In genomic region chr13:23175920-23176319, GRCh38 we compare ENCODE assay signal across 16 cellular contexts. TPM values are rescaled to one million over a fixed set of nuclear protein-coding genes. Genes with fewer than 3 reads are reported as not detected.
A peak's percentile ranks its signal among the peaks of the same experiment; 100 is the strongest.
DNase-seq lines count a peak whose midpoint lies in the region; ATAC-seq and TF ChIP-seq lines count a peak whose summit lies in the region.
"Had no signal": no experiment of that assay in that cellular context is flagged by ENCODE, and none has a peak within 500 bp of the region (broad histone marks: within the 10 kb centered on the region; RNA-seq: fewer than 3 reads in every experiment).

No MANE protein-coding gene starts in this region.

- H3F3A ChIP-seq in PC-3 (ENCODE audit: low read length, unreplicated experiment) = no peaks in the 10 kb centered on the region

- POLR2A ChIA-PET in activated CD8-positive, alpha-beta T cell treated with anti-CD3 and anti-CD28 coated beads for 36 hours (lab: Charles Lee) = no interaction called here
- POLR2A ChIA-PET in activated CD8-positive, alpha-beta T cell treated with anti-CD3 and anti-CD28 coated beads, Interleukin-2, amount 10 ng/mL, durations not matched to agents 7 days and 5 days (lab: Charles Lee) = no interaction called here
- POLR2A ChIA-PET in PC-3 (lab: Charles Lee; ENCODE audit: unreplicated experiment) = no interaction called here

- no peaks in the 10 kb centered on the region for H4K20me1 ChIP-seq in PC-3 (ENCODE audit: low read length)
- H4K20me1 ChIP-seq: BLaER1 had no signal

- CTCF ChIA-PET in activated CD8-positive, alpha-beta T cell treated with anti-CD3 and anti-CD28 coated beads for 36 hours (lab: Charles Lee) = no interaction called here
- CTCF ChIA-PET in activated CD8-positive, alpha-beta T cell treated with anti-CD3 and anti-CD28 coated beads, Interleukin-2, amount 10 ng/mL, durations not matched to agents 7 days and 5 days (lab: Charles Lee) = no interaction called here
- CTCF ChIA-PET in PC-3 (lab: Charles Lee) = interaction anchor here (0.5 to 0.6 kb wide), 2 partner anchors 17 to 200 kb away, joined by 3 to 5 read pairs; no protein-coding TSS in a partner anchor

- WGBS in esophagus muscularis mucosa = 0% methylated on average over 1 of the region's 1 CpG

- no peak for DNase-seq in activated CD8-positive, alpha-beta T cell treated with anti-CD3 and anti-CD28 coated beads for 36 hours
- no peak for DNase-seq in activated CD8-positive, alpha-beta T cell treated with anti-CD3 and anti-CD28 coated beads, Interleukin-2, amount 10 ng/mL, durations not matched to agents 7 days and 5 days
- DNase-seq in PC-3 = peak; percentile 29
- no peak for DNase-seq in esophagus muscularis mucosa (ENCODE audit: extremely low spot score)
- no peak for DNase-seq in type B pancreatic cell (ENCODE audit: extremely low spot score, unreplicated experiment)
- DNase-seq in NCI-H2196 (lab: John Stamatoyannopoulos, UW; ENCODE audit: unreplicated experiment) = no peak
- no peak for DNase-seq in head of caudate nucleus
- DNase-seq: activated naive CD8-positive, alpha-beta T cell treated with anti-CD3 and anti-CD28 coated beads, Interleukin-2, amount 10 ng/mL, durations not matched to agents 7 days and 5 days; esophagus squamous epithelium; mesendoderm; NCI-H1417 treated with DMSO at 0.1 percent for 48 hours; RPMI8226; stimulated activated CD4-positive, alpha-beta T cell treated with anti-CD3 and anti-CD28 coated beads, Interleukin-12 subunit alpha, Interleukin-12 subunit beta, amount 100 ng/mL, for 4 hours; stimulated activated naive B cell treated with anti-CD40 and anti-IgM and Interleukin-4, amounts not matched to agents 10 μg/mL and 1 μg/mL and 100 μg/mL, for 72 hours had no signal

- peaks cover 5% of the 10 kb centered on the region for H3K9me3 Mint-ChIP-seq in activated CD8-positive, alpha-beta T cell treated with anti-CD3 and anti-CD28 coated beads for 36 hours
- H3K9me3 Mint-ChIP-seq in activated CD8-positive, alpha-beta T cell treated with anti-CD3 and anti-CD28 coated beads, Interleukin-2, amount 10 ng/mL, durations not matched to agents 7 days and 5 days (ENCODE audit: insufficient read depth) = no peaks in the 10 kb centered on the region
- H3K9me3 Mint-ChIP-seq in type B pancreatic cell = no peaks in the 10 kb centered on the region
- H3K9me3 Mint-ChIP-seq: activated naive CD8-positive, alpha-beta T cell treated with anti-CD3 and anti-CD28 coated beads, Interleukin-2, amount 10 ng/mL, durations not matched to agents 7 days and 5 days had no signal

- no peaks in the 10 kb centered on the region for H3K4me1 Mint-ChIP-seq in activated CD8-positive, alpha-beta T cell treated with anti-CD3 and anti-CD28 coated beads for 36 hours (ENCODE audit: low read depth)
- H3K4me1 Mint-ChIP-seq in activated CD8-positive, alpha-beta T cell treated with anti-CD3 and anti-CD28 coated beads, Interleukin-2, amount 10 ng/mL, durations not matched to agents 7 days and 5 days (ENCODE audit: low read depth) = no peaks in the 10 kb centered on the region
- H3K4me1 Mint-ChIP-seq in type B pancreatic cell (ENCODE audit: unreplicated experiment) = peaks cover 11% of the 10 kb centered on the region
- H3K4me1 Mint-ChIP-seq: activated naive CD8-positive, alpha-beta T cell treated with anti-CD3 and anti-CD28 coated beads, Interleukin-2, amount 10 ng/mL, durations not matched to agents 7 days and 5 days; stimulated activated naive B cell treated with anti-CD40 and anti-IgM and Interleukin-4, amounts not matched to agents 10 μg/mL and 1 μg/mL and 100 μg/mL, for 72 hours had no signal

- no peak overlapping the region for H3K27ac Mint-ChIP-seq in activated CD8-positive, alpha-beta T cell treated with anti-CD3 and anti-CD28 coated beads for 36 hours
- no peak overlapping the region for H3K27ac Mint-ChIP-seq in activated CD8-positive, alpha-beta T cell treated with anti-CD3 and anti-CD28 coated beads, Interleukin-2, amount 10 ng/mL, durations not matched to agents 7 days and 5 days
- H3K27ac Mint-ChIP-seq in type B pancreatic cell = no peak overlapping the region
- H3K27ac Mint-ChIP-seq: activated naive CD8-positive, alpha-beta T cell treated with anti-CD3 and anti-CD28 coated beads, Interleukin-2, amount 10 ng/mL, durations not matched to agents 7 days and 5 days; stimulated activated naive B cell treated with anti-CD40 and anti-IgM and Interleukin-4, amounts not matched to agents 10 μg/mL and 1 μg/mL and 100 μg/mL, for 72 hours had no signal

- H3K4me1 ChIP-seq in PC-3 (ENCODE audit: insufficient read depth, low read length) (no peaks in the 10 kb centered on the region), esophagus muscularis mucosa (no peaks in the 10 kb centered on the region)
- H3K4me1 ChIP-seq: esophagus squamous epithelium had no signal

- no peaks in the 10 kb centered on the region for H3K79me2 ChIP-seq in PC-3 (ENCODE audit: low read length)

- no peak for ATAC-seq in activated CD8-positive, alpha-beta T cell treated with anti-CD3 and anti-CD28 coated beads for 36 hours
- ATAC-seq in activated CD8-positive, alpha-beta T cell treated with anti-CD3 and anti-CD28 coated beads, Interleukin-2, amount 10 ng/mL, durations not matched to agents 7 days and 5 days = no peak
- no peak for ATAC-seq in PC-3
- ATAC-seq in GM21367 (IDR thresholded peaks at IDR 0.05; ENCODE audit: unreplicated experiment) = no peak
- ATAC-seq: stimulated activated naive B cell treated with anti-CD40 and anti-IgM and Interleukin-4, amounts not matched to agents 10 μg/mL and 1 μg/mL and 100 μg/mL, for 72 hours had no signal

- H3K4me3 ChIP-seq in PC-3 (ENCODE audit: low read length) = no peak overlapping the region
- H3K4me3 ChIP-seq in esophagus muscularis mucosa = no peak overlapping the region
- H3K4me3 ChIP-seq: BLaER1, esophagus squamous epithelium had no signal

- no peak overlapping the region for H3K9ac ChIP-seq in PC-3 (ENCODE audit: low read length)
- H3K9ac ChIP-seq: BLaER1 had no signal

- peak; percentile 34 for TF ChIP-seq CTCF in activated CD8-positive, alpha-beta T cell treated with anti-CD3 and anti-CD28 coated beads for 36 hours (IDR thresholded peaks at IDR 0.05)
- TF ChIP-seq CTCF in PC-3 (conservative IDR thresholded peaks at IDR 0.05; ENCODE audit: low read depth, low read length) (peak; percentile 59), esophagus muscularis mucosa (IDR thresholded peaks at IDR 0.05) (peak in 2 of 3 experiments; percentile 22 to 29), type B pancreatic cell (conservative IDR thresholded peaks at IDR 0.05) (peak; percentile 73)

- H3K27me3 Mint-ChIP-seq in activated CD8-positive, alpha-beta T cell treated with anti-CD3 and anti-CD28 coated beads for 36 hours = peaks cover 6% of the 10 kb centered on the region
- H3K27me3 Mint-ChIP-seq in activated CD8-positive, alpha-beta T cell treated with anti-CD3 and anti-CD28 coated beads, Interleukin-2, amount 10 ng/mL, durations not matched to agents 7 days and 5 days (ENCODE audit: low read depth) = no peaks in the 10 kb centered on the region
- H3K27me3 Mint-ChIP-seq in type B pancreatic cell = no peaks in the 10 kb centered on the region

- no peak overlapping the region for H3K4me3 Mint-ChIP-seq in activated CD8-positive, alpha-beta T cell treated with anti-CD3 and anti-CD28 coated beads for 36 hours
- H3K4me3 Mint-ChIP-seq in activated CD8-positive, alpha-beta T cell treated with anti-CD3 and anti-CD28 coated beads, Interleukin-2, amount 10 ng/mL, durations not matched to agents 7 days and 5 days = no peak overlapping the region
- H3K4me3 Mint-ChIP-seq in type B pancreatic cell = no peak overlapping the region
- H3K4me3 Mint-ChIP-seq: activated naive CD8-positive, alpha-beta T cell treated with anti-CD3 and anti-CD28 coated beads, Interleukin-2, amount 10 ng/mL, durations not matched to agents 7 days and 5 days; stimulated activated naive B cell treated with anti-CD40 and anti-IgM and Interleukin-4, amounts not matched to agents 10 μg/mL and 1 μg/mL and 100 μg/mL, for 72 hours had no signal

- no peak for TF ChIP-seq POLR2A in esophagus muscularis mucosa (IDR thresholded peaks at IDR 0.05; ENCODE audit: low read depth)

- BruUV-seq in PC-3 (replicated peaks; lab: Mats Ljungman, UMichigan) = no TSS peak

- no peak overlapping the region for H2AFZ ChIP-seq in PC-3 (ENCODE audit: low read length)

- no peak for TF ChIP-seq EP300 in esophagus muscularis mucosa (IDR thresholded peaks at IDR 0.05)

- no peaks in the 10 kb centered on the region for H3K36me3 ChIP-seq in PC-3 (ENCODE audit: low read depth, low read length)
- no peaks in the 10 kb centered on the region for H3K36me3 ChIP-seq in esophagus muscularis mucosa
- H3K36me3 ChIP-seq: BLaER1, esophagus squamous epithelium had no signal

- no peak overlapping the region for H3K27ac ChIP-seq in PC-3 (ENCODE audit: low read length)
- no peak overlapping the region for H3K27ac ChIP-seq in esophagus muscularis mucosa (replicated peaks in 1 of 4)
- H3K27ac ChIP-seq: BLaER1, esophagus squamous epithelium had no signal

- no peaks in the 10 kb centered on the region for H3K36me3 Mint-ChIP-seq in activated CD8-positive, alpha-beta T cell treated with anti-CD3 and anti-CD28 coated beads for 36 hours (ENCODE audit: low read depth)
- no peaks in the 10 kb centered on the region for H3K36me3 Mint-ChIP-seq in activated CD8-positive, alpha-beta T cell treated with anti-CD3 and anti-CD28 coated beads, Interleukin-2, amount 10 ng/mL, durations not matched to agents 7 days and 5 days (ENCODE audit: low read depth)
- no peaks in the 10 kb centered on the region for H3K36me3 Mint-ChIP-seq in type B pancreatic cell
- H3K36me3 Mint-ChIP-seq: activated naive CD8-positive, alpha-beta T cell treated with anti-CD3 and anti-CD28 coated beads, Interleukin-2, amount 10 ng/mL, durations not matched to agents 7 days and 5 days had no signal

- H3K27me3 ChIP-seq in PC-3 (ENCODE audit: low read length) (peaks cover 69% of the 10 kb centered on the region), esophagus muscularis mucosa (no peaks in the 10 kb centered on the region)
- H3K27me3 ChIP-seq: BLaER1, esophagus squamous epithelium had no signal

- intact Hi-C loops in activated CD8-positive, alpha-beta T cell treated with anti-CD3 and anti-CD28 coated beads for 36 hours (cut with micrococcal nuclease) = no loop called here
- intact Hi-C loops in PC-3 (cut with micrococcal nuclease) = loop anchor here (2.0 kb wide), 1 partner anchor 143 kb away; no protein-coding TSS in a partner anchor
- intact Hi-C loops in esophagus muscularis mucosa (cut with DNase I) = no loop called here
- intact Hi-C loops in head of caudate nucleus (cut with DNase I) = no loop called here

- no peaks in the 10 kb centered on the region for H3K9me3 ChIP-seq in PC-3 (ENCODE audit: low read length)
- no peaks in the 10 kb centered on the region for H3K9me3 ChIP-seq in esophagus muscularis mucosa
- H3K9me3 ChIP-seq: BLaER1, esophagus squamous epithelium had no signal

- no peak overlapping the region for H3K4me2 ChIP-seq in PC-3 (ENCODE audit: low read length)

- H3K9me2 ChIP-seq in PC-3 (replicated peaks; ENCODE audit: low read length) = no peaks in the 10 kb centered on the region

RNA-seq across cellular contexts. Expression of gene SGCG, which starts 4.9 kb away (rescaled TPM):
- total RNA-seq in activated CD8-positive, alpha-beta T cell treated with anti-CD3 and anti-CD28 coated beads for 36 hours = not detected
- total RNA-seq in activated CD8-positive, alpha-beta T cell treated with anti-CD3 and anti-CD28 coated beads, Interleukin-2, amount 10 ng/mL, durations not matched to agents 7 days and 5 days = not detected
- total RNA-seq in PC-3 (2014; rRNA removed) = not detected in 2 replicates
- 1 to 10 TPM in 2 of 4 donors, under 1 TPM in 2; 0.42 to 1.7 (median 1.1) TPM for total RNA-seq in esophagus muscularis mucosa
- total RNA-seq in type B pancreatic cell (ENCODE audit: low replicate concordance) = 5.6 and 15.1 TPM in 2 replicates
- total RNA-seq: activated naive CD8-positive, alpha-beta T cell treated with anti-CD3 and anti-CD28 coated beads, Interleukin-2, amount 10 ng/mL, durations not matched to agents 7 days and 5 days had no signal
